ENCODE assay signal across 8 cellular contexts in genomic region chr12:95453881-95454280, GRCh38. TPM values are rescaled to one million over a fixed set of nuclear protein-coding genes. Genes with fewer than 3 reads are reported as not detected.
DNase-seq lines count a peak whose midpoint lies in the region; ATAC-seq and TF ChIP-seq lines count a peak whose summit lies in the region.
"Not testable (repeated sequence)": the region's sequence is repeated elsewhere in the genome, so short reads cannot be mapped to it uniquely, and the experiment has no call there.

No MANE protein-coding gene starts in this region.

- not testable (repeated sequence) for ATAC-seq in thoracic aorta (ENCODE audit: insufficient number of reproducible peaks, low FRiP score, low read depth)

- H3K9me3 ChIP-seq in adipocyte (ENCODE audit: control insufficient read depth, low read length) (peaks cover 17% of the 10 kb centered on the region), thoracic aorta (peaks cover 15% of the 10 kb centered on the region)

- H3K4me1 ChIP-seq in adipocyte (ENCODE audit: control insufficient read depth, insufficient read depth, low read length) = not testable (repeated sequence)
- peaks cover 0 to 20% of the 10 kb centered on the region in 2 donors for H3K4me1 ChIP-seq in thoracic aorta (ENCODE audit: control insufficient read depth in 1 of 2, low read depth in 2 of 2)

- in situ Hi-C loops in brain microvascular endothelial cell (cut with HindIII; ENCODE audit: low pct_ligation_motif_present, low sequenced_read_pairs) = not testable (repeated sequence)

- DNase-seq in EL (peak; percentile 86), HS-5 (ENCODE audit: low read depth) (peak; percentile 38), NCI-H226 (peak; percentile 58), adipocyte (ENCODE audit: low read depth) (peak; percentile 39), brain microvascular endothelial cell (peak; percentile 17), epithelial cell of esophagus (ENCODE audit: low read depth) (peak; percentile 21), kidney tubule cell (ENCODE audit: low spot score) (peak; percentile 76)
- not testable (repeated sequence) for DNase-seq in thoracic aorta (ENCODE audit: low spot score)

- H3K27me3 ChIP-seq in adipocyte (replicated peaks; ENCODE audit: control insufficient read depth, insufficient read depth, low read length); brain microvascular endothelial cell (replicated peaks); thoracic aorta (replicated peaks; ENCODE audit: insufficient read depth): not testable (repeated sequence)

- TF ChIP-seq CTCF in brain microvascular endothelial cell (IDR thresholded peaks at IDR 0.05; ENCODE audit: low read depth, low read length, missing control alignments); epithelial cell of esophagus (IDR thresholded peaks at IDR 0.05; ENCODE audit: insufficient read depth, low read depth, low read length, missing control alignments); thoracic aorta (IDR thresholded peaks at IDR 0.05): not testable (repeated sequence)

- H3K36me3 ChIP-seq in adipocyte (ENCODE audit: control insufficient read depth, insufficient read depth, low read length, severe bottlenecking); brain microvascular endothelial cell (replicated peaks); thoracic aorta: not testable (repeated sequence)

- H3K27ac ChIP-seq in brain microvascular endothelial cell = not testable (repeated sequence)
- H3K27ac ChIP-seq in thoracic aorta = peak overlapping the region; percentile 64 to 73

- H3K4me3 ChIP-seq in adipocyte (ENCODE audit: low read length); brain microvascular endothelial cell (ENCODE audit: low read depth, low read length); epithelial cell of esophagus (ENCODE audit: low read length); thoracic aorta: not testable (repeated sequence)

- not testable (repeated sequence) for H3K9ac ChIP-seq in adipocyte (ENCODE audit: low read length)

RNA-seq across cellular contexts. Expression of gene METAP2, which starts 20.1 kb away (rescaled TPM):
- total RNA-seq in thoracic aorta = 10 to 100 TPM; 24.5 to 87.6 TPM
